19 cellular contexts compared by ENCODE assay signal in the genomic region with DNA sequence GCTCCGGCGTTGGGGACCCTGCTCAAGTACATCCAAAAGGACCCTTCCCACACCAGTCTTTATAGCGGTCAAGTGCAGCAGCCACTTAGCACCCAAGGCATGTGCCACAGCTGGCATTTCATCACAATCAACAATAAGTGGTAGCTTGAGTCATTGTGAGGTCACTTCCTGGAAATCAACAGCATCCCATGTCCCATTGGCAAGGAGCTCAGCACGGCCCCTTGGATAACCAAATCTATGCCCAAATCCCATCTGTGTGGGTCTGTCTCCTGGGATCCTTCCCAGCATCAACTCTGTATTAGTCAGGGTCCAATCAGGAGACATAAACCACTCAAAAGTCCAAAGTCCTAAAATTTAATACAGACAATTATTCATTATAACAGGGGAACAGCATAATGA. TPM values are rescaled to one million over a fixed set of nuclear protein-coding genes. Genes with fewer than 3 reads are reported as not detected.
A peak's percentile ranks its signal among the peaks of the same experiment; 100 is the strongest.
DNase-seq lines count a peak whose midpoint lies in the region; ATAC-seq lines count a peak whose summit lies in the region.
"Had no signal": no experiment of that assay in that cellular context is flagged by ENCODE, and none has a peak within 500 bp of the region (broad histone marks: within the 10 kb centered on the region; RNA-seq: fewer than 3 reads in every experiment).

No MANE protein-coding gene starts in this region.

- no peak overlapping the region for H4K8ac ChIP-seq in mesenchymal stem cell (ENCODE audit: low read length)

- DNase-seq in HCEC 1CT (peak; percentile 76), NT2/D1 (ENCODE audit: low read depth, low spot score) (no peak), dermis blood vessel endothelial cell (peak; percentile 30), mesenchymal stem cell (peak; percentile 45), NOMO-1 treated with dmso at 0.1 percent for 144 hours (lab: John Stamatoyannopoulos, UW; ENCODE audit: unreplicated experiment) (no peak), AG08395 (ENCODE audit: low spot score) (no peak)
- DNase-seq: activated naive CD4-positive, alpha-beta T cell treated with anti-CD3 and anti-CD28 coated beads for 36 hours; AML-193; CD4-positive, alpha-beta memory T cell; effector memory CD4-positive, alpha-beta T cell; esophagus squamous epithelium; heart left ventricle; MM.1S; NCI-H1436; psoas muscle; stimulated activated CD8-positive, alpha-beta memory T cell treated with anti-CD3 and anti-CD28 coated beads, Interleukin-4, amount 100 ng/mL, for 48 hours had no signal

- no peak overlapping the region for H2BK5ac ChIP-seq in mesenchymal stem cell (ENCODE audit: low read depth, low read length, poor library complexity, severe bottlenecking)

- no peaks in the 10 kb centered on the region for H3K27me3 ChIP-seq in NT2/D1 (ENCODE audit: insufficient read depth, insufficient read length)
- H3K27me3 ChIP-seq in mesenchymal stem cell (ENCODE audit: control insufficient read depth in 1 of 2, insufficient read depth in 1 of 2, low read length in 2 of 2), result no peaks in the 10 kb centered on the region
- H3K27me3 ChIP-seq: esophagus squamous epithelium, heart left ventricle, neutrophil had no signal

- no peak overlapping the region for H2AFZ ChIP-seq in mesenchymal stem cell (ENCODE audit: low read depth, low read length)

- H3K4me3 ChIP-seq in NT2/D1 (ENCODE audit: insufficient read length, low read depth), result no peak overlapping the region
- no peak overlapping the region for H3K4me3 ChIP-seq in mesenchymal stem cell (ENCODE audit: insufficient read depth in 1 of 2, low read depth in 1 of 2, low read length in 2 of 2)
- H3K4me3 ChIP-seq: esophagus squamous epithelium, heart left ventricle, psoas muscle had no signal

- H3K36me3 ChIP-seq in NT2/D1 (ENCODE audit: insufficient read depth, insufficient read length, low read length), result no peaks in the 10 kb centered on the region
- H3K36me3 ChIP-seq in mesenchymal stem cell (ENCODE audit: control insufficient read depth in 1 of 2, insufficient read depth in 2 of 2, low read depth in 1 of 2, low read length in 2 of 2), result peaks cover 0 to 13% of the 10 kb centered on the region in 2 experiments
- H3K36me3 ChIP-seq: esophagus squamous epithelium, heart left ventricle, neutrophil had no signal

- H2BK120ac ChIP-seq in mesenchymal stem cell (ENCODE audit: low read depth, low read length), result no peak overlapping the region

- H3K14ac ChIP-seq in mesenchymal stem cell (ENCODE audit: low read length in 2 of 2), result no peak overlapping the region

- peak overlapping the region in 1 of 2 experiments; percentile 45 for H2BK12ac ChIP-seq in mesenchymal stem cell (ENCODE audit: low read length in 2 of 2)

- H2BK15ac ChIP-seq in mesenchymal stem cell (ENCODE audit: low read depth, poor library complexity, severe bottlenecking), result no peak overlapping the region

- H3K23ac ChIP-seq in mesenchymal stem cell (ENCODE audit: low read length in 2 of 2), result no peak overlapping the region

- no peak for ATAC-seq in GM21723 (IDR thresholded peaks at IDR 0.05; ENCODE audit: unreplicated experiment)
- ATAC-seq in GM21360 (IDR thresholded peaks at IDR 0.05; ENCODE audit: unreplicated experiment), result no peak
- ATAC-seq: heart left ventricle, psoas muscle had no signal

- H3K9ac ChIP-seq in NT2/D1 (ENCODE audit: insufficient read length, low read depth) (peak overlapping the region; percentile 17), mesenchymal stem cell (ENCODE audit: low read length) (peak overlapping the region; percentile 52)

- H3K9me3 ChIP-seq in NT2/D1 (ENCODE audit: insufficient read depth, low read length) (peaks cover 9% of the 10 kb centered on the region; the same call in 1 of the 2 replicates), mesenchymal stem cell (ENCODE audit: control insufficient read depth, low read length) (no peaks in the 10 kb centered on the region)
- H3K9me3 ChIP-seq: neutrophil, psoas muscle had no signal

- no peaks in the 10 kb centered on the region for H3K79me1 ChIP-seq in mesenchymal stem cell (replicated peaks; ENCODE audit: low read length, poor library complexity, severe bottlenecking)

- no peak overlapping the region for H2AK5ac ChIP-seq in mesenchymal stem cell (ENCODE audit: low read length, severe bottlenecking)

- H3K18ac ChIP-seq in mesenchymal stem cell (ENCODE audit: low read depth in 1 of 2, low read length in 2 of 2), result no peak overlapping the region

- H3K4me2 ChIP-seq in mesenchymal stem cell (ENCODE audit: low read length, poor library complexity, severe bottlenecking), result no peak overlapping the region

- H4K91ac ChIP-seq in mesenchymal stem cell (ENCODE audit: low read length), result no peak overlapping the region

- H3K27ac ChIP-seq in mesenchymal stem cell (ENCODE audit: low read length, poor library complexity, severe bottlenecking), result no peak overlapping the region
- H3K27ac ChIP-seq: esophagus squamous epithelium, heart left ventricle, neutrophil, psoas muscle had no signal

- H3K4me1 ChIP-seq in NT2/D1 (ENCODE audit: insufficient read depth, insufficient read length), result no peaks in the 10 kb centered on the region
- H3K4me1 ChIP-seq in mesenchymal stem cell (ENCODE audit: control insufficient read depth, insufficient read depth, low read depth, low read length), result no peaks in the 10 kb centered on the region
- H3K4me1 ChIP-seq: psoas muscle had no signal

- no peak overlapping the region for H3K4ac ChIP-seq in mesenchymal stem cell (ENCODE audit: low read depth in 1 of 2, low read length in 2 of 2)

- 74% methylated on average over 4 of the region's 4 CpGs for WGBS in mesenchymal stem cell

RNA-seq across cellular contexts. Expression of gene MDH2, which starts 27.1 kb away (rescaled TPM):
- total RNA-seq in dermis blood vessel endothelial cell, result 34.0 and 52.2 TPM in 2 replicates
- polyA plus RNA-seq in mesenchymal stem cell (2013, experiment 1 of 2), result 286 TPM
- 277 TPM for polyA plus RNA-seq in mesenchymal stem cell (2013, experiment 2 of 2)

RNA-seq across cellular contexts. Expression of gene STYXL1, which starts 27.2 kb away (rescaled TPM):
- 28.1 and 38.3 TPM in 2 replicates for total RNA-seq in dermis blood vessel endothelial cell
- 32.4 TPM for polyA plus RNA-seq in mesenchymal stem cell (2013, experiment 1 of 2)
- 29.5 TPM for polyA plus RNA-seq in mesenchymal stem cell (2013, experiment 2 of 2)

Comparison
In these comparisons a context has a peak if more than half of its experiments do, and no peak if none do; other contexts are left out.
1. DNase-seq: peak in HCEC 1CT (single experiment), dermis blood vessel endothelial cell (single experiment) and mesenchymal stem cell (single experiment); none in NT2/D1 (single experiment), NOMO-1 treated with dmso at 0.1 percent for 144 hours (single experiment) and AG08395 (single experiment).